In the genomic region with DNA sequence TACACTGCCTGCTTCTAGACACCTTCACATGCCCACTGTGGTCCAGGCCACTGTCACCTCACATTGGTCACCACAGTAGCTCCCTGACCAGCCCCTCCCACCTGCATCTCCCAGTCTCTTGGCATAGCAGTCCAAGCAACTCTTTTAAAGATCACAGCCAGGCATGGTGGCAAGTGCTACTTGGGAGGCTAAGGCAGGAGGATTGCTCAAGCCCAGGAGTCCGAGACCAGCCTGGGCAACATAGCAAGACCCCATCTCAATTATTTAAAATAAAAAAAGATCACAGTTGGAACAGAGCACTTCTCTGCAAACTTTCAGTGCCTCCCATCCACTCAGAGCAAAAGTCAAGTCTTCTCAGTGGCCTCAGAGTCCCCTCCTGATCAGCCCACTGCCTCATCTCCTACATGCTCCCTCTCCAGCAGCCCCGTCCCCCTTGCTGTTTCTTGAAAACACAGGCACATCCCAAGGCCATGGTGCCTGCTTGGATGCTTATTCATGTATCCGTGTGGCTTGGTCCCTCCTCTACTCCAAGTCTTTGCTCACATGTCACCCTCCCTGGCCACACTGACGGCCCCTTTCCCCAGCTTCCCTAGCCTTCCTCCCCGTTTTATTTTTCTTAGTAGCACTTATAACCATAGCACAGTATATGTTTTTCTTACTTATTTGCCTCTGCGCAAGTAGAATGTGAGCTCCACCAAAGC, we compare ENCODE assay signal across 1 cellular context.
TF ChIP-seq lines count a peak whose summit lies in the region.

No MANE protein-coding gene starts in this region.

TF ChIP-seq in HEK293, 187 proteins besides CTCF, POLR2A, EP300 and RAD21:
- TF ChIP-seq ZNF19 (tag by site-specific recombination; IDR thresholded peaks at IDR 0.05; ENCODE audit: low read depth) (no peak), ZNF121 (tag by site-specific recombination; IDR thresholded peaks at IDR 0.05) (peak; percentile 37; the same call in 1 of the 2 replicates), MZF1 (tag by site-specific recombination; IDR thresholded peaks at IDR 0.05; ENCODE audit: borderline replicate concordance) (no peak), ZNF529 (tag by site-specific recombination; IDR thresholded peaks at IDR 0.05; ENCODE audit: insufficient replicate concordance) (no peak), ZNF23 (tag by site-specific recombination; IDR thresholded peaks at IDR 0.05; ENCODE audit: borderline replicate concordance) (no peak), KLF1 (tag by site-specific recombination; IDR thresholded peaks at IDR 0.05) (no peak), KLF16 (tag by site-specific recombination; IDR thresholded peaks at IDR 0.05) (no peak), IKZF3 (tag by site-specific recombination; IDR thresholded peaks at IDR 0.05) (no peak)
